1 cellular context compared by ENCODE assay signal in the genomic region with DNA sequence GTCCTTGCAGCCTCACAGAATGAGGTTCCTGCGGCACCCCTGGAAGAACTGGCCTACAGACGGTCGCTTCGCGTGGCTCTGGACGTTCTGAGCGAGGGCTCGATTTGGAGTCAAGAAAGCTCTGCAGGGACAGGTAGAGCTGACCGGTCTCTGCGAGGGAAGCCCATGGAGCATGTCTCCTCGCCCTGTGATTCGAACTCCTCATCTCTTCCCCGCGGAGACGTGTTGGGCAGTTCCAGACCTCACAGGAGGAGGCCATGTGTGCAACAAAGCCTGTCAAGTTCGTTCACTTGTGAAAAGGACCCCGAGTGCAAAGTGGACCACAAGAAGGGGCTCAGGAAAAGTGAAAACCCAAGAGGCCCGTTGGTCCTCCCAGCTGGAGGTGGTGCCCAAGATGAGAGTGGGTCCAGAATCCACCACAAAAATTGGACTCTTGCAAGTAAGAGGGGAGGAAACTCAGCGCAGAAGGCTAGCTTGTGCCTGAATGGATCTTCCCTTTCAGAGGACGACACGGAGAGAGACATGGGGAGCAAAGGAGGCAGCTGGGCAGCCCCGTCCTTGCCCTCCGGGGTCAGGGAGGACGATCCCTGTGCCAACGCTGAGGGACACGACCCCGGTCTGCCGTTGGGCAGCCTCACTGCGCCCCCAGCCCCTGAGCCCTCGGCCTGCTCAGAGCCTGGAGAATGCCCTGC.
TF ChIP-seq lines count a peak whose summit lies in the region.

No MANE protein-coding gene starts in this region.

TF ChIP-seq in SK-N-SH, 30 proteins besides CTCF, POLR2A, EP300 and RAD21:
- TF ChIP-seq, protein P1, sequence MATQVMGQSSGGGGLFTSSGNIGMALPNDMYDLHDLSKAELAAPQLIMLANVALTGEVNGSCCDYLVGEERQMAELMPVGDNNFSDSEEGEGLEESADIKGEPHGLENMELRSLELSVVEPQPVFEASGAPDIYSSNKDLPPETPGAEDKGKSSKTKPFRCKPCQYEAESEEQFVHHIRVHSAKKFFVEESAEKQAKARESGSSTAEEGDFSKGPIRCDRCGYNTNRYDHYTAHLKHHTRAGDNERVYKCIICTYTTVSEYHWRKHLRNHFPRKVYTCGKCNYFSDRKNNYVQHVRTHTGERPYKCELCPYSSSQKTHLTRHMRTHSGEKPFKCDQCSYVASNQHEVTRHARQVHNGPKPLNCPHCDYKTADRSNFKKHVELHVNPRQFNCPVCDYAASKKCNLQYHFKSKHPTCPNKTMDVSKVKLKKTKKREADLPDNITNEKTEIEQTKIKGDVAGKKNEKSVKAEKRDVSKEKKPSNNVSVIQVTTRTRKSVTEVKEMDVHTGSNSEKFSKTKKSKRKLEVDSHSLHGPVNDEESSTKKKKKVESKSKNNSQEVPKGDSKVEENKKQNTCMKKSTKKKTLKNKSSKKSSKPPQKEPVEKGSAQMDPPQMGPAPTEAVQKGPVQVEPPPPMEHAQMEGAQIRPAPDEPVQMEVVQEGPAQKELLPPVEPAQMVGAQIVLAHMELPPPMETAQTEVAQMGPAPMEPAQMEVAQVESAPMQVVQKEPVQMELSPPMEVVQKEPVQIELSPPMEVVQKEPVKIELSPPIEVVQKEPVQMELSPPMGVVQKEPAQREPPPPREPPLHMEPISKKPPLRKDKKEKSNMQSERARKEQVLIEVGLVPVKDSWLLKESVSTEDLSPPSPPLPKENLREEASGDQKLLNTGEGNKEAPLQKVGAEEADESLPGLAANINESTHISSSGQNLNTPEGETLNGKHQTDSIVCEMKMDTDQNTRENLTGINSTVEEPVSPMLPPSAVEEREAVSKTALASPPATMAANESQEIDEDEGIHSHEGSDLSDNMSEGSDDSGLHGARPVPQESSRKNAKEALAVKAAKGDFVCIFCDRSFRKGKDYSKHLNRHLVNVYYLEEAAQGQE (IDR thresholded peaks at IDR 0.05; ENCODE audit: low read depth, low read length) = no peak
- TF ChIP-seq TCF12 (IDR thresholded peaks at IDR 0.05) (no peak), SIN3A (IDR thresholded peaks at IDR 0.05; ENCODE audit: borderline replicate concordance, low read depth, low read length) (no peak), CHD2 (IDR thresholded peaks at IDR 0.05; ENCODE audit: low read length, partially characterized antibody) (no peak), GATA2 (CRISPR knock-in tag; IDR thresholded peaks at IDR 0.05) (no peak), RXRA (IDR thresholded peaks at IDR 0.05; ENCODE audit: borderline replicate concordance, low read depth) (no peak), RFX5 (IDR thresholded peaks at IDR 0.05; ENCODE audit: low read length) (no peak), POLR2AphosphoS5 (IDR thresholded peaks at IDR 0.05; ENCODE audit: low read depth, low read length) (no peak), TEAD4 (IDR thresholded peaks at IDR 0.05; ENCODE audit: borderline replicate concordance, insufficient read depth) (no peak), SMC3 (IDR thresholded peaks at IDR 0.05; ENCODE audit: low read depth, low read length) (no peak)
- TF ChIP-seq, protein P2, sequence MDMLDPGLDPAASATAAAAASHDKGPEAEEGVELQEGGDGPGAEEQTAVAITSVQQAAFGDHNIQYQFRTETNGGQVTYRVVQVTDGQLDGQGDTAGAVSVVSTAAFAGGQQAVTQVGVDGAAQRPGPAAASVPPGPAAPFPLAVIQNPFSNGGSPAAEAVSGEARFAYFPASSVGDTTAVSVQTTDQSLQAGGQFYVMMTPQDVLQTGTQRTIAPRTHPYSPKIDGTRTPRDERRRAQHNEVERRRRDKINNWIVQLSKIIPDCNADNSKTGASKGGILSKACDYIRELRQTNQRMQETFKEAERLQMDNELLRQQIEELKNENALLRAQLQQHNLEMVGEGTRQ (IDR thresholded peaks at IDR 0.05; ENCODE audit: borderline replicate concordance, low read depth, low read length) = no peak
- TF ChIP-seq, protein P3, sequence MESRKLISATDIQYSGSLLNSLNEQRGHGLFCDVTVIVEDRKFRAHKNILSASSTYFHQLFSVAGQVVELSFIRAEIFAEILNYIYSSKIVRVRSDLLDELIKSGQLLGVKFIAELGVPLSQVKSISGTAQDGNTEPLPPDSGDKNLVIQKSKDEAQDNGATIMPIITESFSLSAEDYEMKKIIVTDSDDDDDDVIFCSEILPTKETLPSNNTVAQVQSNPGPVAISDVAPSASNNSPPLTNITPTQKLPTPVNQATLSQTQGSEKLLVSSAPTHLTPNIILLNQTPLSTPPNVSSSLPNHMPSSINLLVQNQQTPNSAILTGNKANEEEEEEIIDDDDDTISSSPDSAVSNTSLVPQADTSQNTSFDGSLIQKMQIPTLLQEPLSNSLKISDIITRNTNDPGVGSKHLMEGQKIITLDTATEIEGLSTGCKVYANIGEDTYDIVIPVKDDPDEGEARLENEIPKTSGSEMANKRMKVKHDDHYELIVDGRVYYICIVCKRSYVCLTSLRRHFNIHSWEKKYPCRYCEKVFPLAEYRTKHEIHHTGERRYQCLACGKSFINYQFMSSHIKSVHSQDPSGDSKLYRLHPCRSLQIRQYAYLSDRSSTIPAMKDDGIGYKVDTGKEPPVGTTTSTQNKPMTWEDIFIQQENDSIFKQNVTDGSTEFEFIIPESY (IDR thresholded peaks at IDR 0.05; ENCODE audit: borderline replicate concordance, low read depth) = no peak
